In the genomic region with DNA sequence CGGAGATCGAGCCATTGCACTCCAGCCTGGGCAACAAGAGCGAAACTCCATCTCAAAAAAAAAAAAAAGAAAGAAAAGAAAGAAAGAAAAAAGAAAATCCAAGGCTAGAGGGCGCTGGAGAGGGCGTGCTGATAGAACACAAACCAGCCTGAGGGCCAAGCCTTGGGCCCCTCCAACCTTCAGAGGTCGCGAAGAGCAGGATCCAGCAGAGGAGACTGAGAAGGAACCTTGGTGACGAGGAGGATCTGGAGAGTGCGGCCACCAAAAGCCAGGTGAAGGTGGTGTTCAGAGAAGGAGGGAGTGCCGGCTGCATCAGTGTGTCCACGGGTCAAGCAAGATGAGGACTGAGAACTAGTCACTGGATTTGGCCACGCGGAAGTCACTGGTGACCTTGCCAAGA, we compare ENCODE assay signal across 9 cellular contexts. TPM values are rescaled to one million over a fixed set of nuclear protein-coding genes. Genes with fewer than 3 reads are reported as not detected.
DNase-seq lines count a peak whose midpoint lies in the region; ATAC-seq and TF ChIP-seq lines count a peak whose summit lies in the region.
"Had no signal": no experiment of that assay in that cellular context is flagged by ENCODE, and none has a peak within 500 bp of the region (broad histone marks: within the 10 kb centered on the region; RNA-seq: fewer than 3 reads in every experiment).

No MANE protein-coding gene starts in this region.

- no peak for ATAC-seq in HG02852 (IDR thresholded peaks at IDR 0.05; ENCODE audit: unreplicated experiment)
- ATAC-seq in left cardiac atrium = no peak

- CTCF ChIA-PET in CD4-positive, alpha-beta memory T cell (lab: Charles Lee; ENCODE audit: partially characterized antibody) = interaction anchor here (0.6 to 7.2 kb wide), 12 partner anchors 9 to 555 kb away, joined by 3 to 77 read pairs (median 5); no protein-coding TSS in a partner anchor

- no peaks in the 10 kb centered on the region for H3K27me3 Mint-ChIP-seq in CD4-positive, alpha-beta memory T cell

- H3K9me3 ChIP-seq in CD4-positive, alpha-beta memory T cell (ENCODE audit: control insufficient read depth in 1 of 2, low read length in 2 of 2) = no peaks in the 10 kb centered on the region

- no peak overlapping the region for H3K4me3 ChIP-seq in CD4-positive, alpha-beta memory T cell (ENCODE audit: low read length in 2 of 2)
- H3K4me3 ChIP-seq in kidney epithelial cell (ENCODE audit: low read depth, low read length) = no peak overlapping the region

- no peak overlapping the region for H3K27ac ChIP-seq in CD4-positive, alpha-beta memory T cell (ENCODE audit: low read depth, low read length)
- H3K27ac ChIP-seq: epithelial cell of prostate had no signal

- POLR2A ChIA-PET in CD4-positive, alpha-beta memory T cell (lab: Charles Lee; ENCODE audit: partially characterized antibody) = interaction anchor here (1.2 to 2.1 kb wide), 2 partner anchors 12 to 354 kb away, joined by 3 to 4 read pairs; no protein-coding TSS in a partner anchor

- H3K4me3 Mint-ChIP-seq in CD4-positive, alpha-beta memory T cell = peak overlapping the region in 1 of 8 donors; percentile 63

- no peaks in the 10 kb centered on the region for H3K36me3 ChIP-seq in CD4-positive, alpha-beta memory T cell (ENCODE audit: insufficient read depth, low read length)
- H3K36me3 ChIP-seq in kidney epithelial cell (ENCODE audit: control insufficient read depth, insufficient read depth, low read length) = no peaks in the 10 kb centered on the region

- no peaks in the 10 kb centered on the region for H3K27me3 ChIP-seq in CD4-positive, alpha-beta memory T cell (ENCODE audit: insufficient read depth, low read length)
- no peaks in the 10 kb centered on the region for H3K27me3 ChIP-seq in kidney epithelial cell (ENCODE audit: control insufficient read depth, insufficient read depth, low read length)

- peaks cover 16% of the 10 kb centered on the region for H3K4me1 ChIP-seq in CD4-positive, alpha-beta memory T cell (ENCODE audit: insufficient read depth, low read length)

- intact Hi-C loops in CD4-positive, alpha-beta memory T cell (cut with micrococcal nuclease) = loop anchor here (2.0 to 5.0 kb wide), 2 partner anchors 189 to 557 kb away; no protein-coding TSS in a partner anchor
- intact Hi-C loops in left cardiac atrium (cut with DNase I) = loop anchor here (5.0 to 10.0 kb wide), 3 partner anchors 137 to 253 kb away; partner anchors contain the start of gene PPP2R5C (in 2 of the 2)

- peaks cover 8 to 26% (median 18%) of the 10 kb centered on the region in 4 donors for H3K4me1 Mint-ChIP-seq in CD4-positive, alpha-beta memory T cell

- H3K27ac Mint-ChIP-seq in CD4-positive, alpha-beta memory T cell = peak overlapping the region in 4 of 7 donors; percentile 37 to 84 (median 62)

- DNase-seq in CD4-positive, alpha-beta memory T cell = peak in 2 of 5 donors; percentile 27 to 29
- DNase-seq in HT1080 (ENCODE audit: low read depth) (peak; percentile 49), kidney epithelial cell (ENCODE audit: low read depth) (no peak), NCI-H226 (no peak), NCI-H446 treated with DMSO at 0.1 percent for 48 hours (lab: John Stamatoyannopoulos, UW) (no peak), left cardiac atrium (no peak)
- DNase-seq in activated CD4-positive, alpha-beta T cell treated with anti-CD3 and anti-CD28 coated beads, Interleukin-2, amount 50 U/mL, for 1 hour = peak; percentile 15

- peak; percentile 46 for TF ChIP-seq CTCF in kidney epithelial cell (IDR thresholded peaks at IDR 0.05; ENCODE audit: insufficient read depth, low read length, poor library complexity, severe bottlenecking)

- H3K36me3 Mint-ChIP-seq in CD4-positive, alpha-beta memory T cell = no peaks in the 10 kb centered on the region

- H3K9me3 Mint-ChIP-seq in CD4-positive, alpha-beta memory T cell = peaks cover 0 to 2% (median 0%) of the 10 kb centered on the region in 8 donors

RNA-seq across cellular contexts. Expression of gene DYNC1H1, which starts 4.1 kb away (rescaled TPM):
- total RNA-seq in CD4-positive, alpha-beta memory T cell = 100 to 1,000 TPM; 314 to 318 TPM
- 10 to 100 TPM; 19.6 to 60.8 TPM for polyA plus RNA-seq in CD4-positive, alpha-beta memory T cell
- total RNA-seq in HT1080 (2014; rRNA removed; shearing (Covaris generic)) = 406 and 409 TPM in 2 replicates
- 93.5 and 122 TPM in 2 replicates for polyA plus RNA-seq in HT1080 (2015; cell fraction: cytosol; rRNA removed)
- 1,621 and 1,726 TPM in 2 replicates for polyA plus RNA-seq in HT1080 (2015; cell fraction: nucleus; rRNA removed)
- total RNA-seq in kidney epithelial cell = 783 and 852 TPM in 2 replicates
- total RNA-seq in left cardiac atrium = 100 to 1,000 TPM; 298 to 361 TPM

Comparison
In these comparisons a context has a peak if more than half of its experiments do, and no peak if none do; other contexts are left out.
1. DNase-seq: peak in HT1080 (single experiment) and activated CD4-positive, alpha-beta T cell treated with anti-CD3 and anti-CD28 coated beads, Interleukin-2, amount 50 U/mL, for 1 hour (single experiment); none in kidney epithelial cell (single experiment), NCI-H226 (single experiment), NCI-H446 treated with DMSO at 0.1 percent for 48 hours (single experiment) and left cardiac atrium (single experiment).